ENCODE assay signal across 14 cellular contexts in genomic region chr2:189421644-189422043, GRCh38. TPM values are rescaled to one million over a fixed set of nuclear protein-coding genes. Genes with fewer than 3 reads are reported as not detected.
A peak's percentile ranks its signal among the peaks of the same experiment; 100 is the strongest.
DNase-seq lines count a peak whose midpoint lies in the region; ATAC-seq, FAIRE-seq and TF ChIP-seq lines count a peak whose summit lies in the region.
"Had no signal": no experiment of that assay in that cellular context is flagged by ENCODE, and none has a peak within 500 bp of the region (broad histone marks: within the 10 kb centered on the region; RNA-seq: fewer than 3 reads in every experiment).

No MANE protein-coding gene starts in this region.

- no peak for TF ChIP-seq CTCF in bronchial epithelial cell (IDR thresholded peaks at IDR 0.05; ENCODE audit: insufficient read depth, low read length, severe bottlenecking)
- peak; percentile 22 for TF ChIP-seq CTCF in osteoblast (IDR thresholded peaks at IDR 0.05; ENCODE audit: extremely low read depth, low read depth, low read length)

- no peaks in the 10 kb centered on the region for H4K20me1 ChIP-seq in osteoblast (ENCODE audit: insufficient read depth, low read length)

- no peaks in the 10 kb centered on the region for H3K79me2 ChIP-seq in osteoblast (ENCODE audit: insufficient read depth, low read length)

- H3K4me3 ChIP-seq in bronchial epithelial cell (ENCODE audit: low read depth, low read length) (no peak overlapping the region), osteoblast (ENCODE audit: insufficient read depth, low read length) (no peak overlapping the region)
- H3K4me3 ChIP-seq: prostate gland had no signal

- peaks cover 7% of the 10 kb centered on the region for H3K4me1 ChIP-seq in osteoblast (ENCODE audit: insufficient read depth, low read length)
- H3K4me1 ChIP-seq: prostate gland had no signal

- peak; percentile 8 for DNase-seq in DMS 273 (lab: John Stamatoyannopoulos, UW; ENCODE audit: unreplicated experiment)
- no peak for DNase-seq in DMS 273 treated with DMSO at 0.1 percent for 48 hours (lab: John Stamatoyannopoulos, UW)
- peak; percentile 97 for DNase-seq in LHCN-M2 (ENCODE audit: low read depth)
- DNase-seq in bronchial epithelial cell (ENCODE audit: low read depth) = peak; percentile 64
- no peak for DNase-seq in osteoblast (ENCODE audit: insufficient read length, low spot score, missing footprints)
- no peak for DNase-seq in NCI-H510A treated with DMSO at 0.1 percent for 48 hours (lab: John Stamatoyannopoulos, UW)
- DNase-seq: hippocampal formation; NCI-H1092 treated with DMSO at 0.1 percent for 48 hours; NCI-H526; stimulated activated CD4-positive, alpha-beta T cell treated with anti-CD3 and anti-CD28 coated beads, Interleukin-2, amount 100 ng/mL, for 48 hours had no signal

- H3K27ac ChIP-seq in osteoblast (ENCODE audit: low read depth, low read length) = no peak overlapping the region
- H3K27ac ChIP-seq: 22Rv1, prostate gland had no signal

- ATAC-seq in GM19452 (IDR thresholded peaks at IDR 0.05; ENCODE audit: unreplicated experiment) = no peak
- no peak for ATAC-seq in HG02981 (IDR thresholded peaks at IDR 0.05; ENCODE audit: unreplicated experiment)

- no peaks in the 10 kb centered on the region for H3K27me3 ChIP-seq in bronchial epithelial cell (ENCODE audit: control insufficient read depth, insufficient read depth, low read length)
- no peaks in the 10 kb centered on the region for H3K27me3 ChIP-seq in osteoblast (ENCODE audit: insufficient read depth, low read length)

- H3K4me2 ChIP-seq in osteoblast (ENCODE audit: insufficient read depth, low read length) = no peak overlapping the region

- peak; percentile 72 for FAIRE-seq in bronchial epithelial cell (lab: Jason Lieb, UNC)

- peak overlapping the region; percentile 60 for H2AFZ ChIP-seq in osteoblast (ENCODE audit: low read length)

- H3K36me3 ChIP-seq in bronchial epithelial cell (ENCODE audit: control insufficient read depth, insufficient read depth, low read length) = no peaks in the 10 kb centered on the region
- no peaks in the 10 kb centered on the region for H3K36me3 ChIP-seq in osteoblast (ENCODE audit: insufficient read depth, low read length)
- H3K36me3 ChIP-seq: prostate gland had no signal

- H3K9me3 ChIP-seq in osteoblast (ENCODE audit: low read depth, low read length) = no peaks in the 10 kb centered on the region
- H3K9me3 ChIP-seq: prostate gland had no signal

RNA-seq across cellular contexts. Expression of gene WDR75, which starts 19.6 kb away (rescaled TPM):
- total RNA-seq in LHCN-M2 (2014; rRNA removed) (56.5 and 64.1 TPM in 2 replicates), bronchial epithelial cell (41.1 and 42.5 TPM in 2 replicates), osteoblast (36.2 and 37.7 TPM in 2 replicates)
- polyA plus RNA-seq in LHCN-M2 (2012) = 28.1 TPM

Comparison
In these comparisons a context has a peak if more than half of its experiments do, and no peak if none do; other contexts are left out.
1. DNase-seq: peak in DMS 273 (single experiment), LHCN-M2 (single experiment) and bronchial epithelial cell (single experiment); none in DMS 273 treated with DMSO at 0.1 percent for 48 hours (single experiment), osteoblast (single experiment) and NCI-H510A treated with DMSO at 0.1 percent for 48 hours (single experiment).